In genomic region chr3:130111185-130111864, GRCh38 we compare ENCODE assay signal across 8 cellular contexts. TPM values are rescaled to one million over a fixed set of nuclear protein-coding genes. Genes with fewer than 3 reads are reported as not detected.
DNase-seq lines count a peak whose midpoint lies in the region; ATAC-seq and TF ChIP-seq lines count a peak whose summit lies in the region.

No MANE protein-coding gene starts in this region.

- H3K27me3 ChIP-seq in BLaER1 treated with 17β-estradiol and CSF1 and Interleukin-3, amounts not matched to agents 10 nM and 100 nM = no peaks in the 10 kb centered on the region
- no peaks in the 10 kb centered on the region for H3K27me3 ChIP-seq in left lung

- intact Hi-C loops in left lung (cut with DNase I) = no loop called here

- peak overlapping the region; percentile 70 to 93 (median 84) for H3K4me2 ChIP-seq in BLaER1 treated with 17β-estradiol and CSF1 and Interleukin-3, amounts not matched to agents 10 nM and 100 nM

- DNase-seq in NCI-H526 treated with DMSO at 0.1 percent for 48 hours (lab: John Stamatoyannopoulos, UW) (peak; percentile 94), dedifferentiated amniotic fluid mesenchymal stem cell (ENCODE audit: extremely low spot score) (peak; percentile 96), left lung (peak; percentile 100)
- peak; percentile 99 for DNase-seq in activated CD4-positive, alpha-beta T cell treated with anti-CD3 and anti-CD28 coated beads, Interleukin-2, amount 50 U/mL, for 1 hour
- DNase-seq in stimulated activated CD4-positive, alpha-beta T cell treated with anti-CD3 and anti-CD28 coated beads, Interleukin-2, amount 100 ng/mL, for 4 hours (ENCODE audit: low read depth) = peak; percentile 100

- H3K4me1 ChIP-seq in BLaER1 treated with 17β-estradiol and CSF1 and Interleukin-3, amounts not matched to agents 10 nM and 100 nM = peaks cover 21 to 42% (median 32%) of the 10 kb centered on the region in 10 experiments
- peaks cover 0 to 19% of the 10 kb centered on the region in 2 donors for H3K4me1 ChIP-seq in left lung

- H3K27ac ChIP-seq in BLaER1 treated with 17β-estradiol and CSF1 and Interleukin-3, amounts not matched to agents 10 nM and 100 nM = peak overlapping the region in 10 of 11 experiments; percentile 66 to 93 (median 86); a peak in 20 of 22 replicates
- peak overlapping the region; percentile 56 to 83 for H3K27ac ChIP-seq in left lung

- H3K9me3 ChIP-seq in BLaER1 treated with 17β-estradiol and CSF1 and Interleukin-3, amounts not matched to agents 10 nM and 100 nM (replicated peaks in 1 of 11) = no peaks in the 10 kb centered on the region
- no peaks in the 10 kb centered on the region for H3K9me3 ChIP-seq in left lung

- H3K4me3 ChIP-seq in BLaER1 treated with 17β-estradiol and CSF1 and Interleukin-3, amounts not matched to agents 10 nM and 100 nM = peak overlapping the region; percentile 75 to 92 (median 86)
- peak overlapping the region; percentile 75 to 80 for H3K4me3 ChIP-seq in left lung

- H3K9ac ChIP-seq in BLaER1 treated with 17β-estradiol and CSF1 and Interleukin-3, amounts not matched to agents 10 nM and 100 nM = peak overlapping the region; percentile 73 to 93 (median 85)

- ATAC-seq in GM19351 (IDR thresholded peaks at IDR 0.05; ENCODE audit: unreplicated experiment) (peak; percentile 99), HG03520 (IDR thresholded peaks at IDR 0.05; ENCODE audit: unreplicated experiment) (peak; percentile 99), left lung (peak; percentile 100)

- H4K20me1 ChIP-seq in BLaER1 treated with 17β-estradiol and CSF1 and Interleukin-3, amounts not matched to agents 10 nM and 100 nM = peaks cover 0 to 8% (median 0%) of the 10 kb centered on the region in 11 experiments; a peak in 5 of 22 replicates

- no peak for TF ChIP-seq CTCF in left lung (IDR thresholded peaks at IDR 0.05)

- H3K36me3 ChIP-seq in BLaER1 treated with 17β-estradiol and CSF1 and Interleukin-3, amounts not matched to agents 10 nM and 100 nM = no peaks in the 10 kb centered on the region; a peak in 1 of 22 replicates
- H3K36me3 ChIP-seq in left lung = no peaks in the 10 kb centered on the region

RNA-seq across cellular contexts. Expression of gene ALG1L2, which starts 29.7 kb away (rescaled TPM):
- 1 to 10 TPM in 1 of 2 donors, under 1 TPM in 1; 0.64 to 1.4 TPM for total RNA-seq in left lung

Comparison
In these comparisons a context has a peak if more than half of its experiments do, and no peak if none do; other contexts are left out.
1. Peak in every context shown above with its lines: DNase-seq, ATAC-seq, H3K4me3 ChIP-seq and H3K27ac ChIP-seq.